14 cellular contexts compared by ENCODE assay signal in genomic region chr6:111626446-111626845, GRCh38. TPM values are rescaled to one million over a fixed set of nuclear protein-coding genes. Genes with fewer than 3 reads are reported as not detected.
DNase-seq lines count a peak whose midpoint lies in the region; FAIRE-seq and TF ChIP-seq lines count a peak whose summit lies in the region.
"Had no signal": no experiment of that assay in that cellular context is flagged by ENCODE, and none has a peak within 500 bp of the region (broad histone marks: within the 10 kb centered on the region; RNA-seq: fewer than 3 reads in every experiment).

No MANE protein-coding gene starts in this region.

- H3K4me2 ChIP-seq in Karpas-422 (ENCODE audit: low read depth, low read length, poor library complexity, severe bottlenecking) = no peak overlapping the region

- no peak for TF ChIP-seq POLR2A in stomach (IDR thresholded peaks at IDR 0.05)
- no peak for TF ChIP-seq POLR2A in GM12892 (IDR thresholded peaks at IDR 0.05; ENCODE audit: low read depth, low read length)

- H3K4me3 ChIP-seq in Karpas-422 (ENCODE audit: low read length) (no peak overlapping the region), WI38 (ENCODE audit: low read depth, low read length) (peak overlapping the region; percentile 7; the same call in 1 of the 2 replicates), right atrium auricular region (peak overlapping the region; percentile 2 to 37), stomach (peak overlapping the region in 3 of 4 donors; percentile 7 to 17 (median 14))

- H3K36me3 ChIP-seq in Karpas-422 (ENCODE audit: insufficient read depth, low read length) (peaks cover 4% of the 10 kb centered on the region; the same call in 1 of the 2 replicates), right atrium auricular region (no peaks in the 10 kb centered on the region), stomach (no peaks in the 10 kb centered on the region)

- H3K9ac ChIP-seq in Karpas-422 (ENCODE audit: low read length) = no peak overlapping the region

- H3K79me2 ChIP-seq in Karpas-422 (ENCODE audit: low read length) = no peaks in the 10 kb centered on the region

- no peak overlapping the region for H3K27ac ChIP-seq in Karpas-422 (ENCODE audit: low read length)
- H3K27ac ChIP-seq in right atrium auricular region = peak overlapping the region; percentile 69 to 80
- H3K27ac ChIP-seq in stomach = peak overlapping the region in 4 of 5 donors; percentile 48 to 72 (median 64)

- peak; percentile 25 for DNase-seq in Karpas-422
- DNase-seq in right atrium auricular region (ENCODE audit: low spot score) = no peak
- no peak for DNase-seq in stomach
- DNase-seq in cortex of kidney (lab: John Stamatoyannopoulos, UW) = no peak
- DNase-seq in GM12892 (ENCODE audit: insufficient read length) = no peak
- DNase-seq in SIG-M5 treated with dmso at 0.1 percent for 504 hours (lab: John Stamatoyannopoulos, UW; ENCODE audit: unreplicated experiment) = no peak
- no peak for DNase-seq in NOMO-1 treated with dmso at 0.1 percent for 144 hours (lab: John Stamatoyannopoulos, UW; ENCODE audit: unreplicated experiment)
- DNase-seq: amniotic stem cell; CD4-positive, alpha-beta memory T cell; NCI-H1930; stimulated activated CD4-positive, alpha-beta T cell treated with anti-CD3 and anti-CD28 coated beads, Interleukin-12 subunit alpha, Interleukin-12 subunit beta, amount 100 ng/mL, for 4 hours had no signal

- TF ChIP-seq CTCF in WI38 (IDR thresholded peaks at IDR 0.05; ENCODE audit: low read depth, low read length) = no peak
- TF ChIP-seq CTCF in right atrium auricular region (IDR thresholded peaks at IDR 0.05) = no peak
- TF ChIP-seq CTCF in stomach (IDR thresholded peaks at IDR 0.05) = no peak

- H3K9me2 ChIP-seq in Karpas-422 (replicated peaks; ENCODE audit: insufficient read depth, low read length) = no peaks in the 10 kb centered on the region

- WGBS in stomach, 5 donors = 48 to 60% (median 54%) methylated on average over 8 of the region's 8 CpGs

- no peak for FAIRE-seq in GM12892 (lab: Jason Lieb, UNC)
- FAIRE-seq: HTR-8/SVneo, TTC549 had no signal

- intact Hi-C loops in stomach (cut with DNase I; ENCODE audit: low total_unique reads) = no loop called here

- no peak for TF ChIP-seq EP300 in stomach (IDR thresholded peaks at IDR 0.05)

- no peaks in the 10 kb centered on the region for H4K20me1 ChIP-seq in Karpas-422 (ENCODE audit: insufficient read depth, low read depth, low read length)

- H3K4me1 ChIP-seq in Karpas-422 (ENCODE audit: low read length) = no peaks in the 10 kb centered on the region
- H3K4me1 ChIP-seq in right atrium auricular region = peaks cover 0 to 33% of the 10 kb centered on the region in 2 donors
- peaks cover 0 to 22% (median 17%) of the 10 kb centered on the region in 4 donors for H3K4me1 ChIP-seq in stomach

- H2AFZ ChIP-seq in Karpas-422 (ENCODE audit: low read length) = no peak overlapping the region

- no peaks in the 10 kb centered on the region for H3K27me3 ChIP-seq in Karpas-422 (ENCODE audit: low read length)
- H3K27me3 ChIP-seq in right atrium auricular region = no peaks in the 10 kb centered on the region
- H3K27me3 ChIP-seq in stomach = no peaks in the 10 kb centered on the region

- H3K9me3 ChIP-seq in Karpas-422 (ENCODE audit: low read length) (no peaks in the 10 kb centered on the region; the same call in 1 of the 2 replicates), right atrium auricular region (no peaks in the 10 kb centered on the region), stomach (peaks cover 0 to 11% (median 2%) of the 10 kb centered on the region in 4 donors)

RNA-seq across cellular contexts. Expression of gene TRAF3IP2, which starts 20.8 kb away (rescaled TPM):
- 51.2 and 55.5 TPM in 2 replicates for total RNA-seq in Karpas-422 (2014; rRNA removed; shearing (Covaris generic); ENCODE audit: low replicate concordance)
- total RNA-seq in right atrium auricular region = 10 to 100 TPM; 12.1 to 25.2 TPM
- total RNA-seq in stomach = 10 to 100 TPM; 11.1 to 87.2 (median 23.5) TPM
- 10 to 100 TPM; 40.6 to 64.4 (median 62.5) TPM for polyA plus RNA-seq in stomach
- polyA plus RNA-seq in GM12892 (2012; ENCODE audit: missing spikeins) = 18.3 TPM
